ENCODE assay signal across 1 cellular context in genomic region chr9:113355197-113355596, GRCh38.
TF ChIP-seq lines count a peak whose summit lies in the region.

No MANE protein-coding gene starts in this region.

TF ChIP-seq in HepG2, 621 proteins besides CTCF, POLR2A, EP300 and RAD21:
- TF ChIP-seq HINFP (CRISPR knock-in tag; IDR thresholded peaks at IDR 0.05; ENCODE audit: low read depth): no peak
- no peak for TF ChIP-seq TEAD3 (CRISPR knock-in tag; optimal IDR thresholded peaks at IDR 0.05; ENCODE audit: borderline replicate concordance)
- no peak for TF ChIP-seq SOX13 (IDR thresholded peaks at IDR 0.05)
- TF ChIP-seq SOX13 (CRISPR knock-in tag; conservative IDR thresholded peaks at IDR 0.05 in 1 of 2, IDR thresholded peaks at IDR 0.05 in 1 of 2): peak in 1 of 2 experiments; percentile 17; a peak in 1 of 4 replicates
- TF ChIP-seq NR3C1 (CRISPR knock-in tag; IDR thresholded peaks at IDR 0.05): no peak
- TF ChIP-seq ZFP90 (CRISPR knock-in tag; IDR thresholded peaks at IDR 0.05; ENCODE audit: borderline replicate concordance): no peak
- TF ChIP-seq EHMT2 (IDR thresholded peaks at IDR 0.05; ENCODE audit: borderline replicate concordance, low read depth, low read length): no peak
- no peak for TF ChIP-seq NFE2 (CRISPR knock-in tag; IDR thresholded peaks at IDR 0.05)
- no peak for TF ChIP-seq KLF6 (CRISPR knock-in tag; IDR thresholded peaks at IDR 0.05)
- no peak for TF ChIP-seq ZXDC (CRISPR knock-in tag; IDR thresholded peaks at IDR 0.05)
- TF ChIP-seq ZNF737 (CRISPR knock-in tag; IDR thresholded peaks at IDR 0.05; ENCODE audit: borderline replicate concordance): no peak
- peak; percentile 40; the same call in 1 of the 2 replicates for TF ChIP-seq ELF3 (CRISPR knock-in tag; IDR thresholded peaks at IDR 0.05)
- TF ChIP-seq FOXO4 (CRISPR knock-in tag; conservative IDR thresholded peaks at IDR 0.05): no peak
- no peak for TF ChIP-seq ZFYVE20 (CRISPR knock-in tag; IDR thresholded peaks at IDR 0.05; ENCODE audit: borderline replicate concordance, low read depth)
- no peak for TF ChIP-seq ZNF770 (CRISPR knock-in tag; IDR thresholded peaks at IDR 0.05)
- TF ChIP-seq MAFK (conservative IDR thresholded peaks at IDR 0.05 in 1 of 2, IDR thresholded peaks at IDR 0.05 in 1 of 2; ENCODE audit: low read length in 2 of 2): peak in 1 of 2 experiments; percentile 40; a peak in 2 of 4 replicates
- no peak for TF ChIP-seq HIVEP1 (CRISPR knock-in tag; IDR thresholded peaks at IDR 0.05)
- peak; percentile 87 for TF ChIP-seq SMC3 (IDR thresholded peaks at IDR 0.05; ENCODE audit: low read length)
- TF ChIP-seq ASH2L (IDR thresholded peaks at IDR 0.05; ENCODE audit: insufficient read length, low read depth, low read length): no peak
- TF ChIP-seq STAG1 (CRISPR knock-in tag; IDR thresholded peaks at IDR 0.05): peak; percentile 90
- no peak for TF ChIP-seq ZBTB1 (CRISPR knock-in tag; IDR thresholded peaks at IDR 0.05; ENCODE audit: borderline replicate concordance)
- TF ChIP-seq HNRNPL (IDR thresholded peaks at IDR 0.05; ENCODE audit: low read depth, low read length): no peak
- no peak for TF ChIP-seq FOXK1 (CRISPR knock-in tag; IDR thresholded peaks at IDR 0.05; ENCODE audit: borderline replicate concordance, low read depth)
- TF ChIP-seq SIN3A (IDR thresholded peaks at IDR 0.05; ENCODE audit: borderline replicate concordance, low read depth, low read length): no peak
- TF ChIP-seq ZNF142 (CRISPR knock-in tag; IDR thresholded peaks at IDR 0.05): no peak
- TF ChIP-seq MIER3 (CRISPR knock-in tag; IDR thresholded peaks at IDR 0.05; ENCODE audit: borderline replicate concordance): no peak
- 0 out of 2 replicates have a peak, but pooled peaks have one; percentile 18 for TF ChIP-seq MAFF (IDR thresholded peaks at IDR 0.05; ENCODE audit: low read depth, low read length)
- TF ChIP-seq HDAC1 (CRISPR knock-in tag; IDR thresholded peaks at IDR 0.05): no peak
- no peak for TF ChIP-seq ZBTB2 (CRISPR knock-in tag; IDR thresholded peaks at IDR 0.05; ENCODE audit: low read depth)
- no peak for TF ChIP-seq ZNF704 (CRISPR knock-in tag; IDR thresholded peaks at IDR 0.05; ENCODE audit: borderline replicate concordance)
- TF ChIP-seq THAP11 (CRISPR knock-in tag; IDR thresholded peaks at IDR 0.05): 0 out of 2 replicates have a peak, but pooled peaks have one; percentile 37
